ENCODE assay signal across 9 cellular contexts in the genomic region with DNA sequence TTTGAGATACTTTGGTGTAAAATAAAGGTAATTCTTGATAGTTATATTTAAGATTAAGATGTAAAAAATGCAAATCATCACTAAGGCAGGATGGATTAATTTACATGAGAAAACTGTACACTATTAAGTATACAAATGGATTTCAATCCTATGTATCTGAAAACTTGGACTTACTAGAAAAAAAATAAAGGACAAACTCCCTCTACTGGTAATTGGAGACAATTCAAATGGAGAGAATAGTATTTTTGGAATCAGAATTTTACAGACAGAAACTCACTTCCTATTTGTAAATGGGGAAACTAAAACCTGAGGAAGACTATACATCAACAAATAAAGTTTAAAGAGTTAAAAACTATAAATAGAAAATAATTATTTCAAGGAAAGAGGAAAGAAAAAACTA.
A peak's percentile ranks its signal among the peaks of the same experiment; 100 is the strongest.
DNase-seq lines count a peak whose midpoint lies in the region; ATAC-seq and TF ChIP-seq lines count a peak whose summit lies in the region.
"Had no signal": no experiment of that assay in that cellular context is flagged by ENCODE, and none has a peak within 500 bp of the region (broad histone marks: within the 10 kb centered on the region; RNA-seq: fewer than 3 reads in every experiment).

No MANE protein-coding gene starts in this region.

- H3K36me3 Mint-ChIP-seq in CD14-positive monocyte, result peaks cover 67 to 84% of the 10 kb centered on the region in 2 donors
- peaks cover 57% of the 10 kb centered on the region for H3K36me3 Mint-ChIP-seq in activated T-helper 2 cell treated with anti-CD3 and anti-CD28 coated beads, Interferon-gamma antibody, Interleukin-2, Interleukin-4, amounts not matched to agents 10 μg/mL and 5 μg/mL and 100 μg/mL, durations not matched to agents 14 hours and 24 hours and 36 hours (ENCODE audit: low read depth)
- H3K36me3 Mint-ChIP-seq in activated T-cell treated with anti-CD3 and anti-CD28 coated beads, Interleukin-2, amount 50 U/mL, for 4 hours (ENCODE audit: insufficient read depth), result peaks cover 25% of the 10 kb centered on the region

- H3K79me2 ChIP-seq in mesendoderm (ENCODE audit: control insufficient read depth, insufficient read depth, low read length), result no peaks in the 10 kb centered on the region

- H3K4me3 Mint-ChIP-seq in CD14-positive monocyte, result no peak overlapping the region
- no peak overlapping the region for H3K4me3 Mint-ChIP-seq in activated T-helper 2 cell treated with anti-CD3 and anti-CD28 coated beads, Interferon-gamma antibody, Interleukin-2, Interleukin-4, amounts not matched to agents 10 μg/mL and 5 μg/mL and 100 μg/mL, durations not matched to agents 14 hours and 24 hours and 36 hours (ENCODE audit: low read depth)
- no peak overlapping the region for H3K4me3 Mint-ChIP-seq in activated T-cell treated with anti-CD3 and anti-CD28 coated beads, Interleukin-2, amount 50 U/mL, for 4 hours

- H3K9me3 Mint-ChIP-seq in CD14-positive monocyte, result no peaks in the 10 kb centered on the region
- no peaks in the 10 kb centered on the region for H3K9me3 Mint-ChIP-seq in activated T-helper 2 cell treated with anti-CD3 and anti-CD28 coated beads, Interferon-gamma antibody, Interleukin-2, Interleukin-4, amounts not matched to agents 10 μg/mL and 5 μg/mL and 100 μg/mL, durations not matched to agents 14 hours and 24 hours and 36 hours
- H3K9me3 Mint-ChIP-seq in activated T-cell treated with anti-CD3 and anti-CD28 coated beads, Interleukin-2, amount 50 U/mL, for 4 hours, result no peaks in the 10 kb centered on the region

- no peak overlapping the region for H3K56ac ChIP-seq in mesendoderm (ENCODE audit: low read length)

- DNase-seq in CD14-positive monocyte (ENCODE audit: low spot score) (no peak), LoVo (ENCODE audit: low spot score) (peak; percentile 8), brain microvascular endothelial cell (no peak), mesendoderm (peak; percentile 22), SK-N-DZ (ENCODE audit: low spot score) (no peak)
- no peak for DNase-seq in activated T-helper 2 cell treated with anti-CD3 and anti-CD28 coated beads, Interferon-gamma antibody, Interleukin-2, Interleukin-4, amounts not matched to agents 10 μg/mL and 5 μg/mL and 100 μg/mL, durations not matched to agents 14 hours and 24 hours and 36 hours (ENCODE audit: low spot score)
- no peak for DNase-seq in activated T-cell treated with anti-CD3 and anti-CD28 coated beads, Interleukin-2, amount 50 U/mL, for 4 hours
- DNase-seq: activated effector memory CD4-positive, alpha-beta T cell treated with Interleukin-2 at 50 U/mL for 16 hours had no signal

- H3K9ac ChIP-seq in mesendoderm (ENCODE audit: low read length), result no peak overlapping the region

- H4K5ac ChIP-seq in mesendoderm (ENCODE audit: low read length), result no peak overlapping the region

- no peak overlapping the region for H3K4me2 ChIP-seq in mesendoderm (ENCODE audit: low read length)

- TF ChIP-seq CTCF in CD14-positive monocyte (IDR thresholded peaks at IDR 0.05) (peak; percentile 28), brain microvascular endothelial cell (IDR thresholded peaks at IDR 0.05; ENCODE audit: low read depth, low read length, missing control alignments) (peak; percentile 17)

- H3K27ac Mint-ChIP-seq in CD14-positive monocyte, result no peak overlapping the region
- no peak overlapping the region for H3K27ac Mint-ChIP-seq in activated T-helper 2 cell treated with anti-CD3 and anti-CD28 coated beads, Interferon-gamma antibody, Interleukin-2, Interleukin-4, amounts not matched to agents 10 μg/mL and 5 μg/mL and 100 μg/mL, durations not matched to agents 14 hours and 24 hours and 36 hours

- H2BK15ac ChIP-seq in mesendoderm (replicated peaks; ENCODE audit: low read depth), result no peak overlapping the region

- H4K8ac ChIP-seq in mesendoderm (ENCODE audit: low read depth, low read length), result no peak overlapping the region

- H3K4ac ChIP-seq in mesendoderm (ENCODE audit: low read depth, low read length), result no peak overlapping the region

- no peaks in the 10 kb centered on the region for H3K27me3 Mint-ChIP-seq in CD14-positive monocyte (ENCODE audit: low read depth in 3 of 3)
- no peaks in the 10 kb centered on the region for H3K27me3 Mint-ChIP-seq in activated T-helper 2 cell treated with anti-CD3 and anti-CD28 coated beads, Interferon-gamma antibody, Interleukin-2, Interleukin-4, amounts not matched to agents 10 μg/mL and 5 μg/mL and 100 μg/mL, durations not matched to agents 14 hours and 24 hours and 36 hours (ENCODE audit: low read depth)
- no peaks in the 10 kb centered on the region for H3K27me3 Mint-ChIP-seq in activated T-cell treated with anti-CD3 and anti-CD28 coated beads, Interleukin-2, amount 50 U/mL, for 4 hours (ENCODE audit: low read depth)

- no peak for ATAC-seq in activated T-cell treated with anti-CD3 and anti-CD28 coated beads, Interleukin-2, amount 50 U/mL, for 4 hours
- no peak for ATAC-seq in GM18502 (IDR thresholded peaks at IDR 0.05; ENCODE audit: poor library complexity, unreplicated experiment)

- no peak overlapping the region for H2BK120ac ChIP-seq in mesendoderm (ENCODE audit: low read depth, low read length)

- no peak overlapping the region for H3K23ac ChIP-seq in mesendoderm (ENCODE audit: low read length)

- H3K27ac ChIP-seq in brain microvascular endothelial cell, result no peak overlapping the region
- H3K27ac ChIP-seq in mesendoderm (ENCODE audit: low read depth, low read length), result no peak overlapping the region

- no peak overlapping the region for H2AK5ac ChIP-seq in mesendoderm (ENCODE audit: low read length)

- H3K36me3 ChIP-seq in brain microvascular endothelial cell (replicated peaks) (peaks cover 19% of the 10 kb centered on the region), mesendoderm (ENCODE audit: control insufficient read depth, insufficient read depth, low read length) (peaks cover 2% of the 10 kb centered on the region)

- no peak overlapping the region for H3K18ac ChIP-seq in mesendoderm (ENCODE audit: low read length)

- H3K4me3 ChIP-seq in brain microvascular endothelial cell (ENCODE audit: low read depth, low read length), result no peak overlapping the region
- no peak overlapping the region for H3K4me3 ChIP-seq in mesendoderm (ENCODE audit: low read length)

- no peak overlapping the region for H2BK5ac ChIP-seq in mesendoderm (ENCODE audit: low read length)

- in situ Hi-C loops in brain microvascular endothelial cell (cut with HindIII; ENCODE audit: low pct_ligation_motif_present, low sequenced_read_pairs), result no loop called here

- no peaks in the 10 kb centered on the region for H3K4me1 Mint-ChIP-seq in CD14-positive monocyte
- H3K4me1 Mint-ChIP-seq in activated T-helper 2 cell treated with anti-CD3 and anti-CD28 coated beads, Interferon-gamma antibody, Interleukin-2, Interleukin-4, amounts not matched to agents 10 μg/mL and 5 μg/mL and 100 μg/mL, durations not matched to agents 14 hours and 24 hours and 36 hours (ENCODE audit: low read depth), result peaks cover 7% of the 10 kb centered on the region
- no peaks in the 10 kb centered on the region for H3K4me1 Mint-ChIP-seq in activated T-cell treated with anti-CD3 and anti-CD28 coated beads, Interleukin-2, amount 50 U/mL, for 4 hours (ENCODE audit: low read depth)

- intact Hi-C loops in CD14-positive monocyte (cut with micrococcal nuclease), result no loop called here
- intact Hi-C loops in activated T-helper 2 cell treated with anti-CD3 and anti-CD28 coated beads, Interferon-gamma antibody, Interleukin-2, Interleukin-4, amounts not matched to agents 10 μg/mL and 5 μg/mL and 100 μg/mL, durations not matched to agents 14 hours and 24 hours and 36 hours (cut with micrococcal nuclease), result no loop called here

- H3K27me3 ChIP-seq in brain microvascular endothelial cell (replicated peaks), result no peaks in the 10 kb centered on the region
- H3K27me3 ChIP-seq in mesendoderm (ENCODE audit: insufficient read depth, low read length, poor library complexity), result no peaks in the 10 kb centered on the region

- H3K79me1 ChIP-seq in mesendoderm (ENCODE audit: low read length), result no peaks in the 10 kb centered on the region

- no peaks in the 10 kb centered on the region for H3K4me1 ChIP-seq in mesendoderm (ENCODE audit: control insufficient read depth, low read depth, low read length)

Comparison
In these comparisons a context has a peak if more than half of its experiments do, and no peak if none do; other contexts are left out.
1. DNase-seq: peak in LoVo (single experiment) and mesendoderm (single experiment); none in CD14-positive monocyte (single experiment), brain microvascular endothelial cell (single experiment), activated T-helper 2 cell treated with anti-CD3 and anti-CD28 coated beads, Interferon-gamma antibody, Interleukin-2, Interleukin-4, amounts not matched to agents 10 μg/mL and 5 μg/mL and 100 μg/mL, durations not matched to agents 14 hours and 24 hours and 36 hours (single experiment), SK-N-DZ (single experiment) and activated T-cell treated with anti-CD3 and anti-CD28 coated beads, Interleukin-2, amount 50 U/mL, for 4 hours (single experiment).